ENCODE assay signal across 9 cellular contexts in the genomic region with DNA sequence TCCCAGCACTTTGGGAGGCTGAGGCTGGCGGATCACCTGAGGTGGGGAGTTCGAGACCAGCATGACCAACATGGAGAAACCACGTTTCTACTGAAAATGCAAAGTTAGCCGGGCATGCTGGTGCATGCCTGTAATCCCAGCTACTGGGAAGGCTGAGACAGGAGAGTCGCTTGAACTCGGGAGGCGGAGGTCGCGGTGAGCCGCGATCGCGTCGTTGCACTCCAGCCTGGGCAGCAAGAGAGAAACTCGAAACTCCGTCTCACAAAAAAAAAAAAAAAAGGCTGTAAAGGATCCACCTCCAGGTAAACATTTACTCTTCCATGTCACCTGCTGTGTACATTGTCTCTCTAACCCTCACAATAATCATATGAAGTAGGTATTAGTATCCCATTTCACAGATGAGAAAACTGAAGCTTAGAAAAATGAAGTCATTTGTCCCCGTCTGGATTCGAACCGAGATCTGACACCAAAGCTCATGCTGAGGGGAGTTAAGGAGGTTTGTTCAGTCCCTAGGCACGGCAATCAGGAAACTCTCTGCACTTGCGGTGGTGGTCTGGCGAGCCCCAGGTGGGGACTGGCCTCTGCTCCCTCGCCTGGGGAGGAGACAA. TPM values are rescaled to one million over a fixed set of nuclear protein-coding genes. Genes with fewer than 3 reads are reported as not detected.
DNase-seq lines count a peak whose midpoint lies in the region; ATAC-seq, FAIRE-seq and TF ChIP-seq lines count a peak whose summit lies in the region.
"Had no signal": no experiment of that assay in that cellular context is flagged by ENCODE, and none has a peak within 500 bp of the region (broad histone marks: within the 10 kb centered on the region; RNA-seq: fewer than 3 reads in every experiment).

No MANE protein-coding gene starts in this region.

- peak overlapping the region; percentile 97 for H3K27ac Mint-ChIP-seq in T-helper 1 cell treated with Interleukin-12 subunit alpha and Interleukin-12 subunit beta and Interleukin-4 antibody, amounts not matched to agents 30 μg/mL and 1 μg/mL, for 36 hours
- peak overlapping the region; percentile 93 for H3K27ac Mint-ChIP-seq in stimulated activated memory B cell treated with anti-CD40 and anti-IgM and Interleukin-4, amounts not matched to agents 10 μg/mL and 1 μg/mL and 100 μg/mL, for 72 hours

- FAIRE-seq in HTR-8/SVneo (lab: Jason Lieb, UNC): no peak

- TF ChIP-seq POLR2A in Peyer's patch (IDR thresholded peaks at IDR 0.05): no peak

- H3K4me3 ChIP-seq in Peyer's patch: peak overlapping the region; percentile 55 to 86 (median 64)
- peak overlapping the region; percentile 21 to 30 for H3K4me3 ChIP-seq in foreskin fibroblast (ENCODE audit: low read depth in 1 of 2, low read length in 2 of 2)

- no peaks in the 10 kb centered on the region for H3K27me3 ChIP-seq in Peyer's patch

- H3K36me3 ChIP-seq in Peyer's patch: no peaks in the 10 kb centered on the region

- H3K9me3 Mint-ChIP-seq in T-helper 1 cell treated with Interleukin-12 subunit alpha and Interleukin-12 subunit beta and Interleukin-4 antibody, amounts not matched to agents 30 μg/mL and 1 μg/mL, for 36 hours: peaks cover 20% of the 10 kb centered on the region
- peaks cover 7% of the 10 kb centered on the region for H3K9me3 Mint-ChIP-seq in stimulated activated memory B cell treated with anti-CD40 and anti-IgM and Interleukin-4, amounts not matched to agents 10 μg/mL and 1 μg/mL and 100 μg/mL, for 72 hours

- no peaks in the 10 kb centered on the region for H3K9me3 ChIP-seq in Peyer's patch

- TF ChIP-seq CTCF in Peyer's patch (IDR thresholded peaks at IDR 0.05) (no peak), foreskin fibroblast (IDR thresholded peaks at IDR 0.05; ENCODE audit: low read depth, low read length) (no peak)

- H3K4me1 Mint-ChIP-seq in T-helper 1 cell treated with Interleukin-12 subunit alpha and Interleukin-12 subunit beta and Interleukin-4 antibody, amounts not matched to agents 30 μg/mL and 1 μg/mL, for 36 hours (ENCODE audit: low read depth): peaks cover 37% of the 10 kb centered on the region
- H3K4me1 Mint-ChIP-seq in stimulated activated memory B cell treated with anti-CD40 and anti-IgM and Interleukin-4, amounts not matched to agents 10 μg/mL and 1 μg/mL and 100 μg/mL, for 72 hours: peaks cover 36% of the 10 kb centered on the region

- peaks cover 38% of the 10 kb centered on the region for H3K36me3 Mint-ChIP-seq in T-helper 1 cell treated with Interleukin-12 subunit alpha and Interleukin-12 subunit beta and Interleukin-4 antibody, amounts not matched to agents 30 μg/mL and 1 μg/mL, for 36 hours (ENCODE audit: low read depth)
- peaks cover 32% of the 10 kb centered on the region for H3K36me3 Mint-ChIP-seq in stimulated activated memory B cell treated with anti-CD40 and anti-IgM and Interleukin-4, amounts not matched to agents 10 μg/mL and 1 μg/mL and 100 μg/mL, for 72 hours

- no peak for ATAC-seq in stimulated activated memory B cell treated with anti-CD40 and anti-IgM and Interleukin-4, amounts not matched to agents 10 μg/mL and 1 μg/mL and 100 μg/mL, for 72 hours

- H3K4me3 Mint-ChIP-seq in T-helper 1 cell treated with Interleukin-12 subunit alpha and Interleukin-12 subunit beta and Interleukin-4 antibody, amounts not matched to agents 30 μg/mL and 1 μg/mL, for 36 hours: peak overlapping the region; percentile 95
- H3K4me3 Mint-ChIP-seq in stimulated activated memory B cell treated with anti-CD40 and anti-IgM and Interleukin-4, amounts not matched to agents 10 μg/mL and 1 μg/mL and 100 μg/mL, for 72 hours: peak overlapping the region; percentile 91

- peaks cover 19% of the 10 kb centered on the region for H3K27me3 Mint-ChIP-seq in T-helper 1 cell treated with Interleukin-12 subunit alpha and Interleukin-12 subunit beta and Interleukin-4 antibody, amounts not matched to agents 30 μg/mL and 1 μg/mL, for 36 hours (ENCODE audit: low read depth)
- H3K27me3 Mint-ChIP-seq in stimulated activated memory B cell treated with anti-CD40 and anti-IgM and Interleukin-4, amounts not matched to agents 10 μg/mL and 1 μg/mL and 100 μg/mL, for 72 hours: no peaks in the 10 kb centered on the region

- peak overlapping the region; percentile 76 to 93 (median 82) for H3K27ac ChIP-seq in Peyer's patch

- no peak for DNase-seq in T-helper 1 cell
- DNase-seq in Peyer's patch: no peak
- DNase-seq in foreskin fibroblast: no peak
- DNase-seq in HTR-8/SVneo (ENCODE audit: insufficient read length, low spot score): no peak
- no peak for DNase-seq in NCI-H187 treated with DMSO at 0.1 percent for 48 hours (lab: John Stamatoyannopoulos, UW)
- DNase-seq in middle frontal gyrus (ENCODE audit: extremely low spot score, low spot score): no peak
- DNase-seq: NCI-H1694 had no signal

- no peaks in the 10 kb centered on the region for H3K4me1 ChIP-seq in Peyer's patch

RNA-seq across cellular contexts. Expression of a gene that starts 0.5 kb away (rescaled TPM):
- 100 to 1,000 TPM in 1 of 4 donors, 10 to 100 TPM in 3; 13.8 to 200 (median 17.8) TPM for total RNA-seq in Peyer's patch

RNA-seq across cellular contexts. Expression of a gene that starts 53.0 kb away (rescaled TPM):
- 10 to 100 TPM in 1 of 4 donors, 1 to 10 TPM in 3; 3.9 to 14.9 (median 6.6) TPM for total RNA-seq in Peyer's patch
